ENCODE assay signal across 8 cellular contexts in the genomic region with DNA sequence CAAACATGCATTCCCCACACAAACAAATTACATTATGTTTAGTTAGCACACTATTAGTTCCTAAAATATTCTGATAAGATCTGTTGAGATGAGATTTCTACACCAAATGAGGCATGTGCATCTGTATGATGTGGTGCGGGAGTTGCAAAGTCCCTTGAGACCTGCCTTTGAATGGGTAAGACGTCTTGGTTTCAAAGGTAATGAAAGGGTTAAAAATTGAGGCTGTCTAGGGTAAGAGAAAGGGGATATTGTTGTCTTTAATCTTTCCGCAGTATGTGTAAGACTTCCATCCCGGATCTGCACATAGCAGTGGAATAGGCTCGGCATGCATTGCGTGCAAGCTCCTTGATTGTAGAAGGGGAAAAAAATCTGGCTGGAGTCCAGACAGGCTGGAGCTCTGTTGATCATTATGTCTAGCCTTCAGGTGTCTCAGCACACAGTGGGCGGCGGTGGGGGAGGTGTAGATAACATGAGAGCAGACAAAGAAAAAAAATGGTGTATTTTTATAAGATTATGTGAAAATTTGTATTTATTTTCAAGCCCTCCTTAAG.
DNase-seq lines count a peak whose midpoint lies in the region; ATAC-seq and TF ChIP-seq lines count a peak whose summit lies in the region.

No MANE protein-coding gene starts in this region.

- DNase-seq in GF-D8 (lab: John Stamatoyannopoulos, UW) (peak; percentile 89), NCI-H1417 (lab: John Stamatoyannopoulos, UW) (peak; percentile 78 to 99 (median 94)), SW480 (ENCODE audit: low spot score) (peak; percentile 94), astrocyte of the spinal cord (ENCODE audit: low read depth, low spot score) (peak; percentile 97), inferior parietal cortex (ENCODE audit: extremely low spot score) (peak; percentile 84), T1000 (lab: John Stamatoyannopoulos, UW) (no peak)
- DNase-seq in stimulated activated CD4-positive, alpha-beta T cell treated with anti-CD3 and anti-CD28 coated beads, Interleukin-12 subunit alpha, Interleukin-12 subunit beta, amount 100 ng/mL, for 24 hours (ENCODE audit: low read depth in 2 of 2), result peak; percentile 35 to 48

- in situ Hi-C loops in astrocyte of the spinal cord (cut with HindIII; ENCODE audit: low sequenced_read_pairs), result no loop called here

- peak; percentile 49 for ATAC-seq in HG02642 (IDR thresholded peaks at IDR 0.05; ENCODE audit: poor library complexity, unreplicated experiment)

- no peak for TF ChIP-seq CTCF in astrocyte of the spinal cord (IDR thresholded peaks at IDR 0.05; ENCODE audit: low read depth, low read length)

- peak overlapping the region; percentile 70 for H3K4me3 ChIP-seq in astrocyte of the spinal cord (ENCODE audit: low read depth, low read length)
